In the genomic region with DNA sequence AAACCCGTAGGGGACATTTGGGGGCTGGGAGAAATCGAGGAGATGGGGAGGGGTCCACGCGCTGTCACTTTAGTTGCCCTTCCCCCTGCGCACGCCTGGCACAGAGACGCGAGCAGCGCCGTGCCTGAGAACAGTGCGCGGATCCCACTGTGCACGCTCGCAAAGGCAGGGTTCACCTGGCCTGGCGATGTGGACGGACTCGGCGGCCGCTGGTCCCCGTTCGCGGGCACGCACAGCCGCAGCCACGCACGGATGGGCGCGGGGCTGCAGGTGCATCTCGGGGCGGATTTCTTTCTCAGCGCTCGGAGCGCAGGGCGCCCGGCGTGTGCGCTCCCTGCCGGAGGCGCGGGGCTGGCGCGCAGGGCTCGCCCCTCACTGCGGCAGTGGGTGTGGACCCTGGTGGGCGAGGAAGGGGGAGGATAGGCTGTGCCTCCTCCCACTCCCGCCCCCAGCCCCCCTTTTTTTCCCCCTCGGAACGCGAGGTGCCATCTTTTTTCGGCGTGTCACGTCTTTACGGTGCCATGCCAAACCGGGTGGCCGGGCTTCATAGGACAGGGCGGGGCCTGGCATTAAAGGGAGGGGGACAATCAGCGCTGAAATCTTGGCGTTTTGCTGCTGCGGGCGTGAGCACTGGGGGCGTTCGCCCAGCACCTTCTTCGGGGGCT, we compare ENCODE assay signal across 8 cellular contexts. TPM values are rescaled to one million over a fixed set of nuclear protein-coding genes. Genes with fewer than 3 reads are reported as not detected.
DNase-seq lines count a peak whose midpoint lies in the region; ATAC-seq, FAIRE-seq and TF ChIP-seq lines count a peak whose summit lies in the region.

No MANE protein-coding gene starts in this region.

- BruUV-seq in GM12878 (replicated peaks; lab: Mats Ljungman, UMichigan) = no TSS peak

- WGBS in GM12878 (ENCODE audit: insufficient coverage, insufficient replicate concordance, low lambda C conversion rate, missing lambda C conversion rate) = 4% methylated on average over 55 of the region's 63 CpGs

- in situ Hi-C loops in GM12878 (cut with MboI) = no loop called here

- no peaks in the 10 kb centered on the region for H3K4me1 ChIP-seq in GM12878 (ENCODE audit: control insufficient read depth, insufficient read depth, low read length)

- DNase-seq in NCI-H1417 (lab: John Stamatoyannopoulos, UW) = peak; percentile 46 to 72 (median 70)
- no peak for DNase-seq in NCI-H1417 treated with DMSO at 0.1 percent for 48 hours (lab: John Stamatoyannopoulos, UW)
- peak; percentile 23 for DNase-seq in NCI-H774 (lab: John Stamatoyannopoulos, UW)
- no peak for DNase-seq in GM12878 (ENCODE audit: low read depth, low spot score)
- peak; percentile 57 for DNase-seq in inferior parietal cortex (ENCODE audit: extremely low spot score)
- peak in 2 of 3 experiments; percentile 12 to 27 for DNase-seq in stimulated activated CD4-positive, alpha-beta T cell treated with anti-CD3 and anti-CD28 coated beads, TNF-alpha, amount 100 ng/mL, for 4 hours (ENCODE audit: low read depth in 3 of 3)
- DNase-seq in GM19239 (ENCODE audit: insufficient read length, low spot score) = no peak

- peak overlapping the region; percentile 48 for H3K4me2 ChIP-seq in GM12878 (ENCODE audit: control insufficient read depth, insufficient read depth)

- RAD21 ChIA-PET in GM12878 (lab: Charles Lee; ENCODE audit: unreplicated experiment) = no interaction called here

- TF ChIP-seq EP300 in GM12878 (IDR thresholded peaks at IDR 0.05; ENCODE audit: borderline replicate concordance in 1 of 2, control insufficient read depth in 1 of 2, low read depth in 2 of 2, low read length in 2 of 2) = no peak

- H4K20me1 ChIP-seq in GM12878 (ENCODE audit: control insufficient read depth, insufficient read depth) = no peaks in the 10 kb centered on the region

- FAIRE-seq in GM12878 (lab: Jason Lieb, UNC) (no peak), GM19239 (lab: Jason Lieb, UNC) (no peak)

- no peak for TF ChIP-seq POLR2A in GM12878 (IDR thresholded peaks at IDR 0.05; ENCODE audit: low read depth, low read length)

- CTCF ChIA-PET in GM12878 (lab: Yijun Ruan, JAX) = no interaction called here

- H3K36me3 ChIP-seq in GM12878 (ENCODE audit: control insufficient read depth in 2 of 2, insufficient read depth in 2 of 2, low read length in 1 of 2) = no peaks in the 10 kb centered on the region

- intact Hi-C loops in GM12878 (cut with micrococcal nuclease; ENCODE audit: unreplicated experiment) = no loop called here

- peak overlapping the region; percentile 82; the same call in 1 of the 2 replicates for H3K4me3 ChIP-seq in GM12878

- no peak for ATAC-seq in GM12878
- no peak for ATAC-seq in HG03175 (IDR thresholded peaks at IDR 0.05; ENCODE audit: unreplicated experiment)

- peaks cover 15 to 23% of the 10 kb centered on the region in 2 experiments for H3K27me3 ChIP-seq in GM12878 (replicated peaks in 1 of 2; ENCODE audit: control insufficient read depth in 2 of 2, insufficient read depth in 2 of 2, low read length in 1 of 2)

- H3K27ac ChIP-seq in GM12878 (ENCODE audit: control insufficient read depth, insufficient read depth) = no peak overlapping the region

- TF ChIP-seq CTCF in GM12878 (IDR thresholded peaks at IDR 0.05 in 2 of 3, conservative IDR thresholded peaks at IDR 0.05 in 1 of 3; ENCODE audit: control insufficient read depth in 2 of 3, extremely low read depth in 1 of 3, insufficient read depth in 1 of 3, low read depth in 3 of 3, low read length in 3 of 3) = no peak

- H2AFZ ChIP-seq in GM12878 (ENCODE audit: control insufficient read depth, low read depth, low read length) = no peak overlapping the region

- TF ChIP-seq RAD21 in GM12878 (IDR thresholded peaks at IDR 0.05; ENCODE audit: insufficient read depth, low read depth, low read length) = no peak

- no peaks in the 10 kb centered on the region for H3K9me3 ChIP-seq in GM12878 (replicated peaks; ENCODE audit: control insufficient read depth, insufficient read depth, low read length)

- POLR2A ChIA-PET in GM12878 (lab: Charles Lee) = no interaction called here

- no peak overlapping the region for H3K9ac ChIP-seq in GM12878 (ENCODE audit: control insufficient read depth, insufficient read depth, low read length)

- no peaks in the 10 kb centered on the region for H3K79me2 ChIP-seq in GM12878 (ENCODE audit: control insufficient read depth, insufficient read depth, low read length)

- SMC1A ChIA-PET in GM12878 (lab: Charles Lee; ENCODE audit: uncharacterized antibody, unreplicated experiment) = no interaction called here

TF ChIP-seq in GM12878, 131 proteins besides CTCF, POLR2A, EP300 and RAD21:
- TF ChIP-seq HDAC6 (IDR thresholded peaks at IDR 0.05; ENCODE audit: unreplicated experiment) (peak; percentile 98), SIN3A (IDR thresholded peaks at IDR 0.05; ENCODE audit: low read depth, low read length) (no peak), TBL1XR1 (IDR thresholded peaks at IDR 0.05; ENCODE audit: low read depth, low read length) (no peak), DPF2 (IDR thresholded peaks at IDR 0.05) (no peak), HDAC2 (IDR thresholded peaks at IDR 0.05) (peak; percentile 94)

RNA-seq across cellular contexts. Expression of gene MAPT, which starts 1.1 kb away (rescaled TPM):
- not detected in 2 replicates for total RNA-seq in GM12878 (2013; cell fraction: nucleolus; rRNA removed)
- total RNA-seq in GM12878 (2014; rRNA removed) (under 0.01 TPM in 1 of 2 replicates, not detected in the other), GM12878 (2014; rRNA removed; fragmentation: Illumina TruSeq; extraction: Trizol) (not detected in 2 replicates), GM12878 (2021) (0.03 TPM in 1 of 2 replicates, not detected in the other)
- polyA plus RNA-seq in GM12878 (2011; ENCODE audit: low read depth) = not detected
- polyA plus RNA-seq in GM12878 (2011; rRNA removed) (not detected in 2 replicates), GM12878 (2014; fragmentation: Illumina TruSeq; extraction: Trizol) (not detected in 2 replicates), GM12878 (2014; fragmentation: Nextera tagmentation; extraction: Ambion mirVana) (not detected), GM12878 (2014; rRNA removed) (not detected in 2 replicates), GM12878 (2016; fragmentation: Nextera tagmentation; extraction: Ambion mirVana) (under 1 TPM in 1 of 2 experiments, not detected in 1; 0.05 TPM)
- 0.01 TPM in 1 of 2 replicates, not detected in the other for polyA plus RNA-seq in GM12878 (2011; cell fraction: cytosol; rRNA removed)
- polyA plus RNA-seq in GM12878 (2011; cell fraction: nucleus; rRNA removed) = not detected in 2 replicates
- 0.06 and 0.08 TPM in 2 replicates for polyA plus RNA-seq in GM12878 (2012)
- not detected in 2 replicates for polyA minus RNA-seq in GM12878 (2011; rRNA and poly(A)+ RNA removed)
- not detected in 2 replicates for polyA minus RNA-seq in GM12878 (2011; cell fraction: cytosol; rRNA and poly(A)+ RNA removed)
- polyA minus RNA-seq in GM12878 (2011; cell fraction: nucleus; rRNA and poly(A)+ RNA removed) = not detected in 2 replicates

RNA-seq across cellular contexts. Expression of gene SPPL2C, which starts 50.8 kb away (rescaled TPM):
- not detected in 2 replicates for total RNA-seq in GM12878 (2013; cell fraction: nucleolus; rRNA removed)
- total RNA-seq in GM12878 (2014; rRNA removed) (not detected in 2 replicates), GM12878 (2014; rRNA removed; fragmentation: Illumina TruSeq; extraction: Trizol) (not detected in 2 replicates), GM12878 (2021) (not detected in 2 replicates)
- not detected for polyA plus RNA-seq in GM12878 (2011; ENCODE audit: low read depth)
- polyA plus RNA-seq in GM12878 (2011; rRNA removed) (not detected in 2 replicates), GM12878 (2014; fragmentation: Illumina TruSeq; extraction: Trizol) (not detected in 2 replicates), GM12878 (2014; fragmentation: Nextera tagmentation; extraction: Ambion mirVana) (not detected), GM12878 (2014; rRNA removed) (not detected in 2 replicates), GM12878 (2016; fragmentation: Nextera tagmentation; extraction: Ambion mirVana) (not detected)
- not detected in 2 replicates for polyA plus RNA-seq in GM12878 (2011; cell fraction: cytosol; rRNA removed)
- not detected in 2 replicates for polyA plus RNA-seq in GM12878 (2011; cell fraction: nucleus; rRNA removed)
- not detected in 2 replicates for polyA plus RNA-seq in GM12878 (2012)
- not detected in 2 replicates for polyA minus RNA-seq in GM12878 (2011; rRNA and poly(A)+ RNA removed)
- polyA minus RNA-seq in GM12878 (2011; cell fraction: cytosol; rRNA and poly(A)+ RNA removed) = not detected in 2 replicates
- polyA minus RNA-seq in GM12878 (2011; cell fraction: nucleus; rRNA and poly(A)+ RNA removed) = not detected in 2 replicates

Comparison
In these comparisons a context has a peak if more than half of its experiments do, and no peak if none do; other contexts are left out.
1. DNase-seq: peak in NCI-H1417 (3 of 3), NCI-H774 (single experiment), inferior parietal cortex (single experiment) and stimulated activated CD4-positive, alpha-beta T cell treated with anti-CD3 and anti-CD28 coated beads, TNF-alpha, amount 100 ng/mL, for 4 hours (2 of 3); none in NCI-H1417 treated with DMSO at 0.1 percent for 48 hours (single experiment), GM12878 (single experiment) and GM19239 (single experiment).